Comparison of ENCODE assay signal across 15 cellular contexts in the genomic region with DNA sequence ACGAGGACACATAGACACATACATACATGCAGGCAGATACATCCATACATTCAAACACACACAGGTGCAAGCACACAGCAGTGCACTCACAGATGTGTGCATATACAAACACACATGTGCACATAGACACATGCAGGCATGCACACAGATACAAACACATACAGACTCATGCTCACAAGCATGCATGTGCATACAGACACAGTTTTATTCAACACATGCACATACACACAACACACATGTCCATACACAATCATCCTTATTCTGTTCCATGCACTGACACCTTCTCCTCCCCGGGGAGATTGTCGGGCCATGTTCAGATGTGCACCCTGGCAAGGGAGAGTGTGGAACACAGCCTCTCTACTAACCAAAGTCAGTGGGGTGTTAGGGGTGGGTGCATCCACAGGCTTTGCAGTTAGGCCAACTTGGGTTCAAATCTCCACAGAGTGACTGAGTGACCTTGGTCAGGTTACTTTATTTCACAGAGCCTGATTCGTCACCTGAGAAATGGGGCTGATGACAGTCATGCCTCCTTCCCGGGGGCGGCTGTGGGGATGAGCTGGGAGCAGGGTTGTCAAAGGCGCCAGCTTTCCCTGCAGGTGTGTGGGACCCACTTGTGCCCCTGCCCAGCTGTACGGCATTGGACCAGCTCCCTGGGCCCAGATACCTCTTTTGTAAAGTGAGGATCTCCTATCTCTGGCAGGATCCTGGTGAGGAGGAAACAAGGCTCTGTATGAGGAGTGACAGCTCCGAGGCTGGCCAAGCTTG.
"Had no signal": no experiment of that assay in that cellular context is flagged by ENCODE, and none has a peak within 500 bp of the region (broad histone marks: within the 10 kb centered on the region; RNA-seq: fewer than 3 reads in every experiment).

No MANE protein-coding gene starts in this region.

- ATAC-seq: activated CD8-positive, alpha-beta T cell treated with anti-CD3 and anti-CD28 coated beads, Interleukin-2, amount 10 ng/mL, durations not matched to agents 7 days and 5 days had no signal

- H3K4me3 Mint-ChIP-seq: activated CD8-positive, alpha-beta T cell treated with anti-CD3 and anti-CD28 coated beads, Interleukin-2, amount 10 ng/mL, durations not matched to agents 7 days and 5 days; activated naive CD4-positive, alpha-beta T cell treated with anti-CD3 and anti-CD28 coated beads, Interleukin-2, amount 50 U/mL, for 24 hours; nephron progenitor cell had no signal

- H3K27ac ChIP-seq: breast epithelium, esophagus squamous epithelium, stomach, thoracic aorta had no signal

- H3K36me3 ChIP-seq: breast epithelium, esophagus squamous epithelium, stomach, thoracic aorta had no signal

- DNase-seq: activated CD8-positive, alpha-beta memory T cell treated with anti-CD3 and anti-CD28 coated beads, Interleukin-2, amount 50 U/mL, for 48 hours; activated CD8-positive, alpha-beta T cell treated with anti-CD3 and anti-CD28 coated beads, Interleukin-2, amount 10 ng/mL, durations not matched to agents 7 days and 5 days; activated effector memory CD4-positive, alpha-beta T cell treated with Interleukin-2 at 50 U/mL for 16 hours; amygdala; esophagus squamous epithelium; glutamatergic neuron; mammary epithelial cell; nephron progenitor cell; stimulated activated CD4-positive, alpha-beta T cell treated with anti-CD3 and anti-CD28 coated beads, Interleukin-12 subunit alpha, Interleukin-12 subunit beta, amount 100 ng/mL, for 4 hours; stimulated activated CD4-positive, alpha-beta T cell treated with anti-CD3 and anti-CD28 coated beads, Interleukin-2, amount 100 ng/mL, for 48 hours; stomach; T1000 had no signal

- H3K9me3 ChIP-seq: breast epithelium, esophagus squamous epithelium, stomach, thoracic aorta had no signal

- H3K27me3 Mint-ChIP-seq: activated naive CD4-positive, alpha-beta T cell treated with anti-CD3 and anti-CD28 coated beads, Interleukin-2, amount 50 U/mL, for 24 hours had no signal

- H3K9me3 Mint-ChIP-seq: activated naive CD4-positive, alpha-beta T cell treated with anti-CD3 and anti-CD28 coated beads, Interleukin-2, amount 50 U/mL, for 24 hours; nephron progenitor cell had no signal

- H3K27me3 ChIP-seq: breast epithelium, esophagus squamous epithelium, stomach had no signal

- H3K4me3 ChIP-seq: breast epithelium, esophagus squamous epithelium, stomach had no signal
